In the genomic region with DNA sequence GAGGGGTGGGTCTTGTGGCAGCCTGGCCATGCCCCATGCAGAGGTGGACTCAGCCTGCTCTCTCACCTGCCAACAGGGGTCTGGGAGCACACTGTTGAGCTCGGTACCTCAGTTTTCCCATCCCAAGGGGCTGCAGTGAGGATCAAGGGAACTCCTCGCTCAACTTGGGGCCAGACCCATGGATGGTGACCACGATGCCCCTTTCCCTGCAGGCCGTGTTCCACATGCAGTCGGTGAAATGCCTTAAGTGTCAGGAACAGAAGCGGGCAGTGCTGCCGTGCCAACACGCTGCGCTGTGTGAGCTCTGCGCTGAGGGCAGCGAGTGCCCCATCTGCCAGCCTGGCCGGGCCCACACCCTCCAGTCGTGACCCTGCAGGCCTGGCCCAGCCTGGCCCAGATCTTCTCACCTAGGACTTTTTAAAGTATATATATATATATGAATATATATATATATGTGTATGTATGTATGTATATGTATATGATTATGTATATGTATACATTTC, we compare ENCODE assay signal across 18 cellular contexts.
"Had no signal": no experiment of that assay in that cellular context is flagged by ENCODE, and none has a peak within 500 bp of the region (broad histone marks: within the 10 kb centered on the region; RNA-seq: fewer than 3 reads in every experiment).

No MANE protein-coding gene starts in this region.

- H3K4me3 ChIP-seq: ascending aorta, lung had no signal

- FAIRE-seq: bronchial epithelial cell had no signal

- H3K27me3 ChIP-seq: ascending aorta had no signal

- H3K9me3 Mint-ChIP-seq: activated CD8-positive, alpha-beta T cell treated with anti-CD3 and anti-CD28 coated beads for 36 hours; activated naive CD4-positive, alpha-beta T cell treated with anti-CD3 and anti-CD28 coated beads for 36 hours; activated T-cell treated with anti-CD3 and anti-CD28 coated beads, Interleukin-2, amount 50 U/mL, for 4 hours; effector memory CD8-positive, alpha-beta T cell; immature natural killer cell; nephron progenitor cell; stimulated activated naive CD8-positive, alpha-beta T cell treated with anti-CD3 and anti-CD28 coated beads, Interleukin-15, amount 100 ng/mL, for 72 hours; WTC11 had no signal

- H3K4me3 Mint-ChIP-seq: activated CD8-positive, alpha-beta T cell treated with anti-CD3 and anti-CD28 coated beads for 36 hours; activated naive CD4-positive, alpha-beta T cell treated with anti-CD3 and anti-CD28 coated beads for 36 hours; activated T-cell treated with anti-CD3 and anti-CD28 coated beads, Interleukin-2, amount 50 U/mL, for 4 hours; effector memory CD8-positive, alpha-beta T cell; immature natural killer cell; nephron progenitor cell; stimulated activated naive CD8-positive, alpha-beta T cell treated with anti-CD3 and anti-CD28 coated beads, Interleukin-15, amount 100 ng/mL, for 72 hours; WTC11 had no signal

- ATAC-seq: activated CD8-positive, alpha-beta T cell treated with anti-CD3 and anti-CD28 coated beads for 36 hours; activated T-cell treated with anti-CD3 and anti-CD28 coated beads, Interleukin-2, amount 50 U/mL, for 4 hours; effector memory CD8-positive, alpha-beta T cell; stimulated activated naive CD8-positive, alpha-beta T cell treated with anti-CD3 and anti-CD28 coated beads, Interleukin-15, amount 100 ng/mL, for 72 hours; WTC11 had no signal

- H3K27ac Mint-ChIP-seq: activated CD8-positive, alpha-beta T cell treated with anti-CD3 and anti-CD28 coated beads for 36 hours; activated naive CD4-positive, alpha-beta T cell treated with anti-CD3 and anti-CD28 coated beads for 36 hours; effector memory CD8-positive, alpha-beta T cell; WTC11 had no signal

- H3K9me3 ChIP-seq: ascending aorta had no signal

- DNase-seq: activated CD4-positive, alpha-beta T cell treated with anti-CD3 and anti-CD28 coated beads for 48 hours; activated CD8-positive, alpha-beta T cell treated with anti-CD3 and anti-CD28 coated beads for 36 hours; activated naive CD4-positive, alpha-beta T cell treated with anti-CD3 and anti-CD28 coated beads for 36 hours; activated T-cell treated with anti-CD3 and anti-CD28 coated beads, Interleukin-2, amount 50 U/mL, for 4 hours; effector memory CD8-positive, alpha-beta T cell; immature natural killer cell; midbrain; nephron progenitor cell; stimulated activated CD4-positive, alpha-beta T cell treated with anti-CD3 and anti-CD28 coated beads, Interleukin-12 subunit alpha, Interleukin-12 subunit beta, amount 100 ng/mL, for 4 hours; stimulated activated CD4-positive, alpha-beta T cell treated with anti-CD3 and anti-CD28 coated beads, Interleukin-1b, Interleukin-23, amount 100 ng/mL, for 48 hours; stimulated activated naive CD8-positive, alpha-beta T cell treated with anti-CD3 and anti-CD28 coated beads, Interleukin-15, amount 100 ng/mL, for 72 hours; SW 1271; T-helper 2 cell; trophoblast cell had no signal

- H3K27me3 Mint-ChIP-seq: activated CD8-positive, alpha-beta T cell treated with anti-CD3 and anti-CD28 coated beads for 36 hours; effector memory CD8-positive, alpha-beta T cell; stimulated activated naive CD8-positive, alpha-beta T cell treated with anti-CD3 and anti-CD28 coated beads, Interleukin-15, amount 100 ng/mL, for 72 hours had no signal
